8 cellular contexts compared by ENCODE assay signal in the genomic region with DNA sequence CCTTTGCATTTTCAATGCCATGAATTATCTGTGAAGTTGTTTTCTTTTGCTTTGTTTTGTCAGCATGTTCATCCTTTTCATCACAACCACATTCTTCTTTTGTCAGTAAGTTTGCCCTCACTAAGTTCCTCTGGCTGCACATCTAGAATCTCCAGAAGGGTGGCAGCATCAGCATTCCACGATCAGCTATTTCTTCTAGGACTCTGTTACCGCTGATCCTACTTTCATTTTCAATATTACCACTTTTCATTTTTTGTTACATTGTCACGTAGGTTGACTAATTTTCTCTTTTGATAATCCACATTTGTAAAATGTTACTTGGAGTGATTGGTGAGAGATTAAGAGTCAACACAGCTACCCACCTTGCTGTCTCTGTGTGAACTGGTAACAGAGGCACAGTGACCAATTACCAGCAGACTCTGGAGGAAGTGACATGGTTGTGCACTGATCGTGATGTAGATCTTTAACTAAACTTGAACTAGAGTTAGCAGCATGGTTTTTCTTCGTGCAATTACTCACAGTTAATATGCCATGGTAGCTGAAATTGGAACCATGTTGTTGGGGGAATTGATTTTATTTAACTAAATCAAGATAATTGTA.
DNase-seq lines count a peak whose midpoint lies in the region; ATAC-seq, FAIRE-seq and TF ChIP-seq lines count a peak whose summit lies in the region.

No MANE protein-coding gene starts in this region.

- TF ChIP-seq CTCF in lower leg skin (IDR thresholded peaks at IDR 0.05), result no peak
- TF ChIP-seq CTCF in endothelial cell (IDR thresholded peaks at IDR 0.05; ENCODE audit: unreplicated experiment), result no peak

- H3K4me3 ChIP-seq in small intestine (ENCODE audit: low read depth in 1 of 2, low read length in 2 of 2) (no peak overlapping the region), lower leg skin (ENCODE audit: low read depth, poor library complexity, severe bottlenecking) (no peak overlapping the region)

- intact Hi-C loops in lower leg skin (cut with DNase I; ENCODE audit: low total_unique reads), result no loop called here

- no peaks in the 10 kb centered on the region for H3K9me3 Mint-ChIP-seq in endothelial cell (ENCODE audit: unreplicated experiment)

- no peaks in the 10 kb centered on the region for H3K27me3 Mint-ChIP-seq in endothelial cell (ENCODE audit: unreplicated experiment)

- no peak overlapping the region for H3K4me3 Mint-ChIP-seq in endothelial cell (ENCODE audit: unreplicated experiment)

- FAIRE-seq in small intestine (lab: Jason Lieb, UNC), result no peak

- WGBS in small intestine, 3 donors, result 32 to 45% (median 33%) methylated on average over 5 of the region's 5 CpGs
- 39 to 53% methylated on average over 5 of the region's 5 CpGs for WGBS in lower leg skin, 2 donors

- H3K27me3 ChIP-seq in small intestine (ENCODE audit: control insufficient read depth in 2 of 2, insufficient read depth in 2 of 2, low read length in 2 of 2), result no peaks in the 10 kb centered on the region

- ATAC-seq in GM18861 (IDR thresholded peaks at IDR 0.05; ENCODE audit: unreplicated experiment), result peak; percentile 75
- peak; percentile 93 for ATAC-seq in HG03139 (IDR thresholded peaks at IDR 0.05; ENCODE audit: unreplicated experiment)

- H3K27ac Mint-ChIP-seq in endothelial cell (ENCODE audit: unreplicated experiment), result no peak overlapping the region

- no peaks in the 10 kb centered on the region for H3K9me3 ChIP-seq in small intestine (ENCODE audit: control insufficient read depth, low read depth)

- H3K36me3 ChIP-seq in small intestine (ENCODE audit: control insufficient read depth in 2 of 2, insufficient read depth in 2 of 2, low read length in 2 of 2), result no peaks in the 10 kb centered on the region

- no peaks in the 10 kb centered on the region for H3K36me3 Mint-ChIP-seq in endothelial cell (ENCODE audit: low read depth, unreplicated experiment)

- H3K4me1 ChIP-seq in small intestine (ENCODE audit: control insufficient read depth in 2 of 2, insufficient read depth in 1 of 2, low read depth in 1 of 2, low read length in 1 of 2), result no peaks in the 10 kb centered on the region

- H3K27ac ChIP-seq in small intestine (ENCODE audit: low read depth in 1 of 2, low read length in 1 of 2), result no peak overlapping the region

- no peaks in the 10 kb centered on the region for H3K4me1 Mint-ChIP-seq in endothelial cell (ENCODE audit: unreplicated experiment)

- TF ChIP-seq POLR2A in lower leg skin (IDR thresholded peaks at IDR 0.05), result no peak

- peak; percentile 27 for DNase-seq in A172 (ENCODE audit: low spot score)
- peak; percentile 86 for DNase-seq in SK-MEL-5 (ENCODE audit: low read depth, low spot score)
- peak; percentile 2 for DNase-seq in small intestine
- DNase-seq in lower leg skin (ENCODE audit: low spot score in 2 of 2), result no peak
- DNase-seq in endothelial cell (ENCODE audit: low spot score), result no peak
- no peak for DNase-seq in inferior parietal cortex (ENCODE audit: extremely low spot score)

- in situ Hi-C loops in SK-MEL-5 (cut with HindIII; ENCODE audit: low pct_unique_long_range_greater_than_20kb, low sequenced_read_pairs), result no loop called here

Comparison
In these comparisons a context has a peak if more than half of its experiments do, and no peak if none do; other contexts are left out.
1. DNase-seq: peak in A172 (single experiment), SK-MEL-5 (single experiment) and small intestine (single experiment); none in lower leg skin (0 of 2), endothelial cell (single experiment) and inferior parietal cortex (single experiment).